In the genomic region with DNA sequence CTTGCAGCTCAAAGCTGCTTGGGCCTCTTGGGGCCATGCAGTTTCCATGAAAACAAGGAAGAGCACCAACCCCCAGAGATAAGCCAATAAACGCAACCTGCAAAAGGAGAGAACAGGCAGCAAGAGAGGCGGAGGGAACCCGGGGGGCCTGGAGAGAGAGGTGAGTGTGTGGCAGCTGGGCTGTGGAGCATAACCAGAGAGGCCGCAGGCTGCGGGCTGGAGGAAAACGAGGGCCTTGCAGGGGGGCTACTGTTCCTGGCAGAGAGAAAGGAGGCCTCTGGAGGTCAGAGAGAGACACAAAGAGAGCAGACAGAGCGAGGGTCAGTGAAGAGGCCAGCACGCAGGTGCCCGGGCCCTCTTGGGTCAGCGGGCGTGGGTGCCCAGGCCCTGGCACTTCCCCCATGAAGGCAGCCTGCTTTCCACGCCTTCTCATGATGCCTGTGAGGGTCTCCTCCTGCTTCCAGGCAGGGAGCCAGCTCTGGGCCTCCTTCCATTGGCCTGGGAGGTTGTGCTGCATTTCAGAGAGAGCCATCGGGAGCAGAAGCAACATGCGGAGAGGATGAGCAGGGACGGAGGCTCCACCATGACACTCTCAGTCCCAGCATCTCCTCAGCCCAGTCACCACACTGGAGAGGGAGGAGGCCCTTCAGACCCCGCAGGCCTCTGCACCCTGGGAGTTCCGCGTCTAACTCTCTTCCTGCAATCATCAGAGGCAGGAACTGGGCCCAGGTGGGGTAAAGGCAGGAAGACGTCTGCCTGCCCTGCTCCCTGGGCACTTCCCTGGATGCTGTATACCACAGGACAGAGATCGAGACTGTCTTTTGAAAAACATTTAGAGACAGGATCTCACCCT, we compare ENCODE assay signal across 9 cellular contexts. TPM values are rescaled to one million over a fixed set of nuclear protein-coding genes. Genes with fewer than 3 reads are reported as not detected.
DNase-seq lines count a peak whose midpoint lies in the region; ATAC-seq and TF ChIP-seq lines count a peak whose summit lies in the region.
"Not testable (repeated sequence)": the region's sequence is repeated elsewhere in the genome, so short reads cannot be mapped to it uniquely, and the experiment has no call there.
"Had no signal": no experiment of that assay in that cellular context is flagged by ENCODE, and none has a peak within 500 bp of the region (broad histone marks: within the 10 kb centered on the region; RNA-seq: fewer than 3 reads in every experiment).

No MANE protein-coding gene starts in this region.

- POLR2A ChIA-PET in PC-9 (lab: Charles Lee; ENCODE audit: unreplicated experiment) = not testable (repeated sequence)

- BruUV-seq in PC-9 (replicated peaks; lab: Mats Ljungman, UMichigan) = not testable (repeated sequence)

- H3K27ac Mint-ChIP-seq in osteocyte (ENCODE audit: unreplicated experiment) = peak overlapping the region; percentile 34

- peaks cover 12% of the 10 kb centered on the region; the same call in 1 of the 2 replicates for H3K4me1 ChIP-seq in HUES6 (ENCODE audit: control insufficient read depth, insufficient read depth, low read length)
- not testable (repeated sequence) for H3K4me1 ChIP-seq in PC-9 (replicated peaks; ENCODE audit: insufficient read depth); colonic mucosa
- H3K4me1 ChIP-seq in thoracic aorta (ENCODE audit: control insufficient read depth in 1 of 2, low read depth in 2 of 2) = peaks cover 7 to 25% of the 10 kb centered on the region in 2 donors

- not testable (repeated sequence) for TF ChIP-seq CTCF in PC-9 (conservative IDR thresholded peaks at IDR 0.05); colonic mucosa (IDR thresholded peaks at IDR 0.05); osteocyte (IDR thresholded peaks at IDR 0.05); thoracic aorta (IDR thresholded peaks at IDR 0.05)

- H3K27me3 ChIP-seq in HUES6 (ENCODE audit: control insufficient read depth, insufficient read depth, low read length); PC-9 (ENCODE audit: insufficient read depth, low read depth); colonic mucosa; thoracic aorta (replicated peaks; ENCODE audit: insufficient read depth): not testable (repeated sequence)

- not testable (repeated sequence) for H3F3A ChIP-seq in PC-9 (ENCODE audit: insufficient read depth, low read depth)

- not testable (repeated sequence) for ATAC-seq in thoracic aorta (ENCODE audit: insufficient number of reproducible peaks, low FRiP score, low read depth)

- H3K4me3 Mint-ChIP-seq in osteocyte (ENCODE audit: unreplicated experiment) = peak overlapping the region; percentile 71

- H3K79me2 ChIP-seq in PC-9 (ENCODE audit: low read depth) = peaks cover 48% of the 10 kb centered on the region

- CTCF ChIA-PET in PC-9 (lab: Charles Lee) = not testable (repeated sequence)

- peak overlapping the region; percentile 82 for H3K4me2 ChIP-seq in PC-9

- H3K9me3 ChIP-seq in HUES6 (ENCODE audit: control insufficient read depth, insufficient read depth, low read depth, low read length); PC-9 (ENCODE audit: insufficient read depth, low read depth); colonic mucosa; thoracic aorta: not testable (repeated sequence)

- H2AFZ ChIP-seq in PC-9 = peak overlapping the region; percentile 68; the same call in 1 of the 2 replicates

- not testable (repeated sequence) for H3K27me3 Mint-ChIP-seq in osteocyte (ENCODE audit: unreplicated experiment)

- peaks cover 14% of the 10 kb centered on the region for H3K36me3 ChIP-seq in HUES6 (ENCODE audit: control insufficient read depth, insufficient read depth, low read length)
- H3K36me3 ChIP-seq in PC-9 (ENCODE audit: low read depth); colonic mucosa; thoracic aorta: not testable (repeated sequence)

- H3K9me3 Mint-ChIP-seq in osteocyte (ENCODE audit: unreplicated experiment) = not testable (repeated sequence)

- H3K4me1 Mint-ChIP-seq in osteocyte (ENCODE audit: unreplicated experiment) = peaks cover 30% of the 10 kb centered on the region

- H3K9me2 ChIP-seq in PC-9 (ENCODE audit: insufficient read depth) = not testable (repeated sequence)

- H3K9ac ChIP-seq in HUES6 (ENCODE audit: low read length) = peak overlapping the region; percentile 79
- peak overlapping the region; percentile 40 to 66 for H3K9ac ChIP-seq in colonic mucosa (ENCODE audit: low read depth in 2 of 2, low read length in 2 of 2)

- DNase-seq in DMS79 (lab: John Stamatoyannopoulos, UW) = peak; percentile 17
- not testable (repeated sequence) for DNase-seq in PC-9; osteocyte (ENCODE audit: extremely low spot score, unreplicated experiment); thoracic aorta (ENCODE audit: low spot score)
- DNase-seq in activated CD8-positive, alpha-beta memory T cell treated with anti-CD3 and anti-CD28 coated beads, Interleukin-2, amount 50 U/mL, for 48 hours = peak; percentile 68
- peak; percentile 36 for DNase-seq in colonic mucosa

- H4K20me1 ChIP-seq in PC-9 (ENCODE audit: insufficient read depth) = not testable (repeated sequence)

- H3K27ac ChIP-seq in HUES6 (ENCODE audit: low read depth, low read length); PC-9; thoracic aorta: not testable (repeated sequence)
- peak overlapping the region; percentile 20 for H3K27ac ChIP-seq in colonic mucosa

- H3K4me3 ChIP-seq in HUES6 (ENCODE audit: low read depth, low read length) (peak overlapping the region; percentile 100), PC-9 (peak overlapping the region; percentile 59), colonic mucosa (peak overlapping the region; percentile 79), iPS-11a (ENCODE audit: low read depth, low read length) (peak overlapping the region; percentile 17), thoracic aorta (peak overlapping the region; percentile 91)

- intact Hi-C loops in PC-9 (cut with micrococcal nuclease; ENCODE audit: unreplicated experiment) = not testable (repeated sequence)
- intact Hi-C loops in colonic mucosa (cut with DNase I) = loop anchor here (10.0 kb wide), 1 partner anchor 184 kb away; no protein-coding TSS in a partner anchor

- H3K36me3 Mint-ChIP-seq in osteocyte (ENCODE audit: unreplicated experiment) = not testable (repeated sequence)

RNA-seq across cellular contexts. Expression of gene MZT2A, which starts 1.4 kb away (rescaled TPM):
- total RNA-seq in PC-9 (2021) = 202 and 229 TPM in 2 replicates
- total RNA-seq in colonic mucosa = 100 to 1,000 TPM; 120 to 125 TPM
- total RNA-seq in osteocyte = 106 and 110 TPM in 2 replicates
- total RNA-seq in thoracic aorta = 10 to 100 TPM; 43.3 to 49.5 TPM

RNA-seq across cellular contexts. Expression of gene TUBA3D, which starts 14.9 kb away (rescaled TPM):
- not detected in 2 replicates for total RNA-seq in PC-9 (2021)
- not detected for total RNA-seq in colonic mucosa
- total RNA-seq in osteocyte = not detected in 2 replicates
- not detected for total RNA-seq in thoracic aorta
- total RNA-seq: activated CD8-positive, alpha-beta memory T cell treated with anti-CD3 and anti-CD28 coated beads for 36 hours had no signal

RNA-seq across cellular contexts. Expression of gene CCDC74A, which starts 36.8 kb away (rescaled TPM):
- 3.4 and 4.0 TPM in 2 replicates for total RNA-seq in PC-9 (2021)
- total RNA-seq in colonic mucosa = 1 to 10 TPM; 2.0 to 4.1 TPM
- 1.8 and 2.4 TPM in 2 replicates for total RNA-seq in osteocyte
- 10 to 100 TPM in 1 of 2 donors, 1 to 10 TPM in 1; 2.6 to 13.9 TPM for total RNA-seq in thoracic aorta

Comparison
In these comparisons a context has a peak if more than half of its experiments do, and no peak if none do; other contexts are left out.
1. H3K4me3 ChIP-seq: peak in every context shown above with its lines; median percentile 100 in HUES6; 91 in thoracic aorta; 79 in colonic mucosa; 59 in PC-9; 17 in iPS-11a.